In the genomic region with DNA sequence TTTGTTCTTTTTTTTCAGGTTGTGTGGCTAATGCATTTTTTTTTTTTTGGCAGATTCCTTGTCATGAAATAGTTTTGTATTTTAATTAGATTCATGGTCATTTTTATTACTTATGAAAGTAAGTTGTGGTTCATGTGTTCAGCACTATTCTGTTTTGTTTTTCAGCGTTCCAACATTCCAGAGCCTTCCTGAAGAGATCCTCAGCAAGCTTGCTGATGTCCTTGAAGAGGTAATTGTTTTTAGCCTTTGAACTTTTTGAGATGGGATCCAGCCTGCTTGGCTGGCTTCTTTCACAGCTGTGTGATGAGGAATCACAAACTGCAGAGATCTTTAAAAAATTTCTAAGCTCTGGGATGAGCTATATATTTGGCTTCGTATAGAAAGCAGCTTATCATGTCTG, we compare ENCODE assay signal across 20 cellular contexts.
DNase-seq lines count a peak whose midpoint lies in the region; ATAC-seq, FAIRE-seq and TF ChIP-seq lines count a peak whose summit lies in the region.
"Had no signal": no experiment of that assay in that cellular context is flagged by ENCODE, and none has a peak within 500 bp of the region (broad histone marks: within the 10 kb centered on the region; RNA-seq: fewer than 3 reads in every experiment).

No MANE protein-coding gene starts in this region.

- no peaks in the 10 kb centered on the region for H3K27me3 ChIP-seq in astrocyte (ENCODE audit: insufficient read depth, low read length)
- no peaks in the 10 kb centered on the region for H3K27me3 ChIP-seq in neural progenitor cell
- H3K27me3 ChIP-seq in upper lobe of right lung = no peaks in the 10 kb centered on the region
- H3K27me3 ChIP-seq in mesenchymal stem cell (ENCODE audit: control insufficient read depth in 1 of 2, insufficient read depth in 1 of 2, low read length in 2 of 2) = no peaks in the 10 kb centered on the region
- H3K27me3 ChIP-seq in adrenal gland = no peaks in the 10 kb centered on the region
- H3K27me3 ChIP-seq: BE2C had no signal

- H2BK12ac ChIP-seq in mesenchymal stem cell (ENCODE audit: low read length in 2 of 2) = no peak overlapping the region

- H3F3A ChIP-seq in neural progenitor cell (ENCODE audit: low read depth) = peaks cover 64% of the 10 kb centered on the region

- TF ChIP-seq POLR2A in adrenal gland (IDR thresholded peaks at IDR 0.05) = no peak

- H3K9me3 ChIP-seq in astrocyte (ENCODE audit: insufficient read depth, low read depth, low read length) (no peaks in the 10 kb centered on the region), neural progenitor cell (ENCODE audit: low read depth) (no peaks in the 10 kb centered on the region), upper lobe of right lung (no peaks in the 10 kb centered on the region), mesenchymal stem cell (ENCODE audit: control insufficient read depth, low read length) (no peaks in the 10 kb centered on the region), adrenal gland (replicated peaks in 1 of 3) (no peaks in the 10 kb centered on the region)
- H3K9me3 ChIP-seq: BE2C, HAP-1 had no signal

- H4K8ac ChIP-seq in mesenchymal stem cell (ENCODE audit: low read length) = no peak overlapping the region

- H3K23ac ChIP-seq in mesenchymal stem cell (ENCODE audit: low read length in 2 of 2) = no peak overlapping the region

- H4K20me1 ChIP-seq in astrocyte (ENCODE audit: insufficient read depth, low read length) (no peaks in the 10 kb centered on the region), neural progenitor cell (ENCODE audit: low read depth) (no peaks in the 10 kb centered on the region)

- H3K27ac Mint-ChIP-seq in astrocyte (ENCODE audit: unreplicated experiment) (no peak overlapping the region), neural progenitor cell (no peak overlapping the region)
- H3K27ac Mint-ChIP-seq: CD4-positive, alpha-beta memory T cell had no signal

- ATAC-seq in upper lobe of right lung = peak; percentile 50
- ATAC-seq: HepG2 had no signal

- no peaks in the 10 kb centered on the region for H3K36me3 ChIP-seq in astrocyte (ENCODE audit: insufficient read depth, low read length)
- H3K36me3 ChIP-seq in neural progenitor cell = no peaks in the 10 kb centered on the region
- H3K36me3 ChIP-seq in upper lobe of right lung = no peaks in the 10 kb centered on the region
- no peaks in the 10 kb centered on the region for H3K36me3 ChIP-seq in mesenchymal stem cell (ENCODE audit: control insufficient read depth in 1 of 2, insufficient read depth in 2 of 2, low read depth in 1 of 2, low read length in 2 of 2)
- no peaks in the 10 kb centered on the region for H3K36me3 ChIP-seq in adrenal gland (replicated peaks in 1 of 2)
- H3K36me3 ChIP-seq: BE2C, HAP-1 had no signal

- no peak overlapping the region for H2BK120ac ChIP-seq in mesenchymal stem cell (ENCODE audit: low read depth, low read length)

- H3K9me3 Mint-ChIP-seq in astrocyte (ENCODE audit: unreplicated experiment) = no peaks in the 10 kb centered on the region
- no peaks in the 10 kb centered on the region for H3K9me3 Mint-ChIP-seq in neural progenitor cell

- H2AK5ac ChIP-seq in mesenchymal stem cell (ENCODE audit: low read length, severe bottlenecking) = no peak overlapping the region

- H2BK15ac ChIP-seq in mesenchymal stem cell (ENCODE audit: low read depth, poor library complexity, severe bottlenecking) = no peak overlapping the region

- H3K36me3 Mint-ChIP-seq in astrocyte (ENCODE audit: low read depth, unreplicated experiment) (no peaks in the 10 kb centered on the region), neural progenitor cell (no peaks in the 10 kb centered on the region)
- H3K36me3 Mint-ChIP-seq: CD4-positive, alpha-beta memory T cell had no signal

- H4K91ac ChIP-seq in mesenchymal stem cell (ENCODE audit: low read length) = no peak overlapping the region

- H2AFZ ChIP-seq in astrocyte (ENCODE audit: low read depth, low read length) (no peak overlapping the region), neural progenitor cell (replicated peaks) (no peak overlapping the region), mesenchymal stem cell (ENCODE audit: low read depth, low read length) (no peak overlapping the region)

- H3K4me1 ChIP-seq in astrocyte (ENCODE audit: insufficient read depth, low read length) (no peaks in the 10 kb centered on the region), neural progenitor cell (peaks cover 53% of the 10 kb centered on the region), upper lobe of right lung (no peaks in the 10 kb centered on the region), mesenchymal stem cell (ENCODE audit: control insufficient read depth, insufficient read depth, low read depth, low read length) (no peaks in the 10 kb centered on the region), adrenal gland (replicated peaks in 1 of 2) (peaks cover 0 to 20% of the 10 kb centered on the region in 2 donors)
- H3K4me1 ChIP-seq: BE2C, HAP-1 had no signal

- H3K4me3 Mint-ChIP-seq in astrocyte (ENCODE audit: unreplicated experiment) (no peak overlapping the region), neural progenitor cell (no peak overlapping the region)
- H3K4me3 Mint-ChIP-seq: CD4-positive, alpha-beta memory T cell had no signal

- H3K4me3 ChIP-seq in astrocyte (ENCODE audit: insufficient read depth, low read depth, low read length) (no peak overlapping the region), neural progenitor cell (no peak overlapping the region), upper lobe of right lung (no peak overlapping the region), mesenchymal stem cell (ENCODE audit: insufficient read depth in 1 of 2, low read depth in 1 of 2, low read length in 2 of 2) (no peak overlapping the region), adrenal gland (no peak overlapping the region)
- H3K4me3 ChIP-seq: HAP-1 had no signal

- H3K79me2 ChIP-seq in astrocyte (ENCODE audit: insufficient read depth, low read length) = no peaks in the 10 kb centered on the region
- H3K79me2 ChIP-seq in neural progenitor cell (ENCODE audit: low read depth) = no peaks in the 10 kb centered on the region

- no peak overlapping the region for H3K27ac ChIP-seq in astrocyte (ENCODE audit: low read depth, low read length)
- H3K27ac ChIP-seq in neural progenitor cell = peak overlapping the region; percentile 40
- no peak overlapping the region for H3K27ac ChIP-seq in upper lobe of right lung
- no peak overlapping the region for H3K27ac ChIP-seq in mesenchymal stem cell (ENCODE audit: low read length, poor library complexity, severe bottlenecking)
- no peak overlapping the region for H3K27ac ChIP-seq in adrenal gland
- H3K27ac ChIP-seq: C4-2B had no signal

- no peak for FAIRE-seq in astrocyte (lab: Jason Lieb, UNC)
- FAIRE-seq: A204.1, D721Med, GM19239, H1, HepG2 had no signal

- DNase-seq in ELF-1 (ENCODE audit: low read depth, low spot score) = peak; percentile 36
- DNase-seq in astrocyte (ENCODE audit: low read depth) = peak; percentile 2
- DNase-seq in neural progenitor cell (ENCODE audit: low spot score) = no peak
- DNase-seq in upper lobe of right lung = no peak
- no peak for DNase-seq in activated CD4-positive, alpha-beta T cell treated with anti-CD3 and anti-CD28 coated beads for 48 hours
- DNase-seq in mesenchymal stem cell = no peak
- no peak for DNase-seq in adrenal gland
- DNase-seq: BE2C; CD4-positive, alpha-beta memory T cell; COR-L47; DMS153; DMS79 treated with DMSO at 0.1 percent for 48 hours; GF-D8 had no signal

- H3K4me2 ChIP-seq in astrocyte (ENCODE audit: low read length) (no peak overlapping the region), neural progenitor cell (peak overlapping the region; percentile 46), mesenchymal stem cell (ENCODE audit: low read length, poor library complexity, severe bottlenecking) (no peak overlapping the region)

- no peak overlapping the region for H2BK5ac ChIP-seq in mesenchymal stem cell (ENCODE audit: low read depth, low read length, poor library complexity, severe bottlenecking)

- no peak overlapping the region for H3K4ac ChIP-seq in mesenchymal stem cell (ENCODE audit: low read depth in 1 of 2, low read length in 2 of 2)

- H3K9ac ChIP-seq in astrocyte (ENCODE audit: low read length) (no peak overlapping the region), neural progenitor cell (no peak overlapping the region), mesenchymal stem cell (ENCODE audit: low read length) (no peak overlapping the region)

- 77% methylated on average over 1 of the region's 2 CpGs for WGBS in mesenchymal stem cell
- WGBS in adrenal gland, 4 donors = 12 to 42% (median 33%) methylated on average over 2 of the region's 2 CpGs

- H3K4me1 Mint-ChIP-seq in astrocyte (ENCODE audit: low read depth, unreplicated experiment) (peaks cover 10% of the 10 kb centered on the region), neural progenitor cell (peaks cover 30% of the 10 kb centered on the region)
- H3K4me1 Mint-ChIP-seq: CD4-positive, alpha-beta memory T cell had no signal

- no peaks in the 10 kb centered on the region for H3K79me1 ChIP-seq in mesenchymal stem cell (replicated peaks; ENCODE audit: low read length, poor library complexity, severe bottlenecking)

- H3K27me3 Mint-ChIP-seq in astrocyte (ENCODE audit: low read depth, unreplicated experiment) (peaks cover 2% of the 10 kb centered on the region), neural progenitor cell (ENCODE audit: insufficient read depth, low read depth) (peaks cover 4% of the 10 kb centered on the region)

- TF ChIP-seq CTCF in astrocyte (IDR thresholded peaks at IDR 0.05; ENCODE audit: insufficient read depth, low read depth, low read length) (no peak), neural progenitor cell (IDR thresholded peaks at IDR 0.05) (no peak), upper lobe of right lung (IDR thresholded peaks at IDR 0.05) (no peak), adrenal gland (IDR thresholded peaks at IDR 0.05) (no peak)

- H3K18ac ChIP-seq in mesenchymal stem cell (ENCODE audit: low read depth in 1 of 2, low read length in 2 of 2) = no peak overlapping the region

- intact Hi-C loops in upper lobe of right lung (cut with DNase I) (no loop called here), adrenal gland (cut with DNase I) (no loop called here)

- no peak overlapping the region for H3K14ac ChIP-seq in mesenchymal stem cell (ENCODE audit: low read length in 2 of 2)

Comparison
In these comparisons a context has a peak if more than half of its experiments do, and no peak if none do; other contexts are left out.
1. DNase-seq: peak in ELF-1 (single experiment) and astrocyte (single experiment); none in neural progenitor cell (single experiment), upper lobe of right lung (single experiment), activated CD4-positive, alpha-beta T cell treated with anti-CD3 and anti-CD28 coated beads for 48 hours (single experiment), mesenchymal stem cell (single experiment) and adrenal gland (0 of 7).